1 cellular context compared by ENCODE assay signal in the genomic region with DNA sequence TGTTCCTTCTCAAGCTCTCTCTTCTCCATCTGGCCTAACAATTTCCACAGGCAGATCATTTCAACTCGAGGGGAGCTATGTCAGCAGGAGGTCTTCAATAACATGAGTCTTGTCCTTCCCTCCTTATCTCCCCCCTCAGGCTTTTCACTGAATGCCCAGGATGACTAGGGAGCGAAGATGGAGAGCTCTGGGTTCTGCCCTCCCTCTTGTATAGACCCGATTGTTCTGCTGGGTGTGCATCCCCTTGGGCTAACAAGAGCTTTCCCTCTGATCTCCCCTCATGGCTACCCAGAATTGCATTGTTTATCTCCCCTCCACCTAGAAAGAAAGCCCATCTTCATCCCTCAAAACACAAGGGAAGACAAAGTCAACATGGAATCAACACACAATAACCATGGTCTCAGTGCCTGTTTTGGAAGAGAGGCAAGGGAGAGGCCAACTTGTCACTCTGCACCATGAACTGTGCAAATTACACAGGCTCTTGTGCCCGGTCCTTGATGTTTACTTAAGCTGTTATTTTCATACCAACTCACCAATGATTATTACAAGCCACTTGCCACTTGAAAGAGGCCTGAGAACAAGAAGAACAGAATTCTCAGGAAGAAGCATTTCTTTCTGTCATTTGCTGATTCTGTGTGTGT.
A peak's percentile ranks its signal among the peaks of the same experiment; 100 is the strongest.
TF ChIP-seq lines count a peak whose summit lies in the region.

No MANE protein-coding gene starts in this region.

TF ChIP-seq in liver, 16 proteins besides CTCF, POLR2A, EP300 and RAD21 (continued from another document):
- TF ChIP-seq, protein P1, sequence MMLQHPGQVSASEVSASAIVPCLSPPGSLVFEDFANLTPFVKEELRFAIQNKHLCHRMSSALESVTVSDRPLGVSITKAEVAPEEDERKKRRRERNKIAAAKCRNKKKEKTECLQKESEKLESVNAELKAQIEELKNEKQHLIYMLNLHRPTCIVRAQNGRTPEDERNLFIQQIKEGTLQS (IDR thresholded peaks at IDR 0.05) = no peak
- TF ChIP-seq TAF1 (conservative IDR thresholded peaks at IDR 0.05) (no peak), EGR1 (IDR thresholded peaks at IDR 0.05; ENCODE audit: low read depth in 2 of 2) (no peak), FOXA1 (IDR thresholded peaks at IDR 0.05) (peak; percentile 93), JUND (IDR thresholded peaks at IDR 0.05) (peak in 1 of 2 donors; percentile 46)
